ENCODE assay signal across 23 cellular contexts in genomic region chr2:228535396-228535795, GRCh38.
DNase-seq lines count a peak whose midpoint lies in the region; ATAC-seq, FAIRE-seq and TF ChIP-seq lines count a peak whose summit lies in the region.
"Had no signal": no experiment of that assay in that cellular context is flagged by ENCODE, and none has a peak within 500 bp of the region (broad histone marks: within the 10 kb centered on the region; RNA-seq: fewer than 3 reads in every experiment).

No MANE protein-coding gene starts in this region.

- H3K36me3 Mint-ChIP-seq in MCF 10A (ENCODE audit: insufficient read depth, unreplicated experiment) = no peaks in the 10 kb centered on the region
- no peaks in the 10 kb centered on the region for H3K36me3 Mint-ChIP-seq in T-helper 17 cell (ENCODE audit: low read depth)
- H3K36me3 Mint-ChIP-seq: activated naive CD4-positive, alpha-beta T cell treated with anti-CD3 and anti-CD28 coated beads, Interleukin-2, amount 50 U/mL, for 72 hours; stimulated activated effector memory CD8-positive, alpha-beta T cell treated with anti-CD3 and anti-CD28 coated beads, Interleukin-12 subunit alpha, Interleukin-12 subunit beta, amount 100 ng/mL, for 72 hours; T-cell had no signal

- intact Hi-C loops in MCF 10A (cut with micrococcal nuclease) (no loop called here), breast epithelium (cut with DNase I; ENCODE audit: low total_unique reads) (no loop called here), K562 (cut with micrococcal nuclease) (no loop called here), testis (cut with DNase I; ENCODE audit: low total_unique reads) (no loop called here), ascending aorta (cut with DNase I) (no loop called here)

- H3K36me3 ChIP-seq in breast epithelium = no peaks in the 10 kb centered on the region
- no peaks in the 10 kb centered on the region for H3K36me3 ChIP-seq in K562 (ENCODE audit: control insufficient read depth, insufficient read depth, low read length)
- no peaks in the 10 kb centered on the region for H3K36me3 ChIP-seq in testis (ENCODE audit: low read depth, missing control alignments)
- no peaks in the 10 kb centered on the region for H3K36me3 ChIP-seq in ascending aorta
- H3K36me3 ChIP-seq: gastrocnemius medialis, neutrophil had no signal

- no peaks in the 10 kb centered on the region for H3K27me3 ChIP-seq in breast epithelium
- H3K27me3 ChIP-seq in K562 (ENCODE audit: control insufficient read depth in 2 of 2, insufficient read depth in 2 of 2, low read length in 2 of 2) = no peaks in the 10 kb centered on the region
- no peaks in the 10 kb centered on the region for H3K27me3 ChIP-seq in testis
- no peaks in the 10 kb centered on the region for H3K27me3 ChIP-seq in ascending aorta
- H3K27me3 ChIP-seq: gastrocnemius medialis, neutrophil had no signal

- no peaks in the 10 kb centered on the region for H3K79me2 ChIP-seq in K562 (ENCODE audit: control insufficient read depth, insufficient read depth, low read length)

- no peak for TF ChIP-seq CTCF in MCF 10A (IDR thresholded peaks at IDR 0.05; ENCODE audit: unreplicated experiment)
- no peak for TF ChIP-seq CTCF in breast epithelium (IDR thresholded peaks at IDR 0.05)
- TF ChIP-seq CTCF in K562 (IDR thresholded peaks at IDR 0.05 in 2 of 3, conservative IDR thresholded peaks at IDR 0.05 in 1 of 3; ENCODE audit: insufficient read depth in 2 of 3, low read depth in 1 of 3, low read length in 3 of 3) = no peak
- no peak for TF ChIP-seq CTCF in testis (IDR thresholded peaks at IDR 0.05)
- TF ChIP-seq CTCF in ascending aorta (IDR thresholded peaks at IDR 0.05) = no peak

- no peak overlapping the region for H2AFZ ChIP-seq in K562 (ENCODE audit: low read depth, low read length)

- in situ Hi-C loops in K562 (cut with MboI) = no loop called here

- peaks cover 7% of the 10 kb centered on the region for H3K9me3 Mint-ChIP-seq in MCF 10A (ENCODE audit: unreplicated experiment)
- H3K9me3 Mint-ChIP-seq: activated naive CD4-positive, alpha-beta T cell treated with anti-CD3 and anti-CD28 coated beads, Interleukin-2, amount 50 U/mL, for 72 hours had no signal

- H3K4me2 ChIP-seq in K562 (ENCODE audit: insufficient read depth, low read length) = no peak overlapping the region

- H3K9ac ChIP-seq in K562 (ENCODE audit: insufficient read depth in 1 of 2, low read depth in 2 of 2, low read length in 2 of 2) = no peak overlapping the region

- TF ChIP-seq EP300 in K562 (IDR thresholded peaks at IDR 0.05; ENCODE audit: low read length) = no peak

- TF ChIP-seq POLR2A in breast epithelium (IDR thresholded peaks at IDR 0.05) = no peak
- TF ChIP-seq POLR2A in K562 (conservative IDR thresholded peaks at IDR 0.05) = no peak
- no peak for TF ChIP-seq POLR2A in testis (IDR thresholded peaks at IDR 0.05)

- no peaks in the 10 kb centered on the region for H3K9me1 ChIP-seq in K562 (ENCODE audit: control insufficient read depth, insufficient read depth, low read length)

- BruUV-seq in MCF 10A (replicated peaks; lab: Mats Ljungman, UMichigan) = no TSS peak
- no TSS peak for BruUV-seq in K562 (replicated peaks; lab: Mats Ljungman, UMichigan)

- H3K27ac Mint-ChIP-seq in MCF 10A (ENCODE audit: low read depth, unreplicated experiment) (no peak overlapping the region), T-helper 17 cell (no peak overlapping the region)
- H3K27ac Mint-ChIP-seq: activated naive CD4-positive, alpha-beta T cell treated with anti-CD3 and anti-CD28 coated beads, Interleukin-2, amount 50 U/mL, for 72 hours; CD4-positive, alpha-beta T cell; HFFc6; stimulated activated effector memory CD8-positive, alpha-beta T cell treated with anti-CD3 and anti-CD28 coated beads, Interleukin-12 subunit alpha, Interleukin-12 subunit beta, amount 100 ng/mL, for 72 hours; T-cell had no signal

- H3K4me1 ChIP-seq in breast epithelium (no peaks in the 10 kb centered on the region), K562 (replicated peaks in 1 of 2; ENCODE audit: control insufficient read depth in 2 of 2, insufficient read depth in 2 of 2, low read length in 2 of 2) (no peaks in the 10 kb centered on the region), testis (no peaks in the 10 kb centered on the region), ascending aorta (no peaks in the 10 kb centered on the region)
- H3K4me1 ChIP-seq: gastrocnemius medialis had no signal

- peaks cover 0 to 41% of the 10 kb centered on the region in 2 donors for H3K9me3 ChIP-seq in breast epithelium
- H3K9me3 ChIP-seq in K562 (replicated peaks; ENCODE audit: control insufficient read depth, insufficient read depth, low read depth, low read length) = no peaks in the 10 kb centered on the region
- no peaks in the 10 kb centered on the region for H3K9me3 ChIP-seq in testis
- no peaks in the 10 kb centered on the region for H3K9me3 ChIP-seq in T-helper 17 cell (ENCODE audit: control insufficient read depth, low read length, poor library complexity, severe bottlenecking)
- H3K9me3 ChIP-seq in ascending aorta = no peaks in the 10 kb centered on the region
- H3K9me3 ChIP-seq: neutrophil had no signal

- DNase-seq in MCF 10A (ENCODE audit: unreplicated experiment) (peak; percentile 38), breast epithelium (ENCODE audit: low spot score in 2 of 2) (no peak), NAMALWA (ENCODE audit: low spot score) (peak; percentile 13), K562 (ENCODE audit: extremely low read depth in 1 of 4, low spot score in 3 of 4) (no peak), KG1 (lab: John Stamatoyannopoulos, UW) (no peak), testis (no peak), T-helper 17 cell (no peak), ascending aorta (ENCODE audit: low spot score in 2 of 2) (no peak)
- DNase-seq: activated CD4-positive, alpha-beta T cell treated with anti-CD3 and anti-CD28 coated beads for 48 hours; aorta; CD4-positive, alpha-beta T cell; DMS153; gastrocnemius medialis; HFFc6; hypothalamus; NCI-H748 treated with DMSO at 0.1 percent for 48 hours; SIG-M5; stimulated activated CD4-positive, alpha-beta T cell treated with anti-CD3 and anti-CD28 coated beads, Interleukin-2, amount 100 ng/mL, for 24 hours; T-cell had no signal

- ATAC-seq in K562 (no peak), T-helper 17 cell (no peak)
- ATAC-seq: activated naive CD4-positive, alpha-beta T cell treated with anti-CD3 and anti-CD28 coated beads, Interleukin-2, amount 50 U/mL, for 72 hours; gastrocnemius medialis; stimulated activated effector memory CD8-positive, alpha-beta T cell treated with anti-CD3 and anti-CD28 coated beads, Interleukin-12 subunit alpha, Interleukin-12 subunit beta, amount 100 ng/mL, for 72 hours; T-cell had no signal

- FAIRE-seq in K562 (lab: Jason Lieb, UNC) = no peak
- FAIRE-seq: urothelium cell line had no signal

- no peak for TF ChIP-seq RAD21 in K562 (CRISPR knock-in tag; conservative IDR thresholded peaks at IDR 0.05 in 1 of 2, IDR thresholded peaks at IDR 0.05 in 1 of 2)

- H3K27ac ChIP-seq in breast epithelium = no peak overlapping the region
- H3K27ac ChIP-seq in K562 (ENCODE audit: extremely low read depth, low read depth, low read length) = no peak overlapping the region
- no peak overlapping the region for H3K27ac ChIP-seq in testis
- H3K27ac ChIP-seq in ascending aorta = no peak overlapping the region
- H3K27ac ChIP-seq: gastrocnemius medialis, neutrophil had no signal

- H3K27me3 Mint-ChIP-seq in MCF 10A (ENCODE audit: insufficient read depth, unreplicated experiment) = no peaks in the 10 kb centered on the region
- no peaks in the 10 kb centered on the region for H3K27me3 Mint-ChIP-seq in T-helper 17 cell
- H3K27me3 Mint-ChIP-seq: CD4-positive, alpha-beta T cell; T-cell had no signal

- H3K4me3 ChIP-seq in breast epithelium (no peak overlapping the region), K562 (no peak overlapping the region), testis (no peak overlapping the region), ascending aorta (no peak overlapping the region)
- H3K4me3 ChIP-seq: gastrocnemius medialis had no signal

- H4K20me1 ChIP-seq in K562 (replicated peaks; ENCODE audit: control insufficient read depth, insufficient read depth, low read length) = no peaks in the 10 kb centered on the region

- H3K4me1 Mint-ChIP-seq in MCF 10A (ENCODE audit: insufficient read depth, unreplicated experiment) (no peaks in the 10 kb centered on the region), T-helper 17 cell (no peaks in the 10 kb centered on the region)
- H3K4me1 Mint-ChIP-seq: stimulated activated effector memory CD8-positive, alpha-beta T cell treated with anti-CD3 and anti-CD28 coated beads, Interleukin-12 subunit alpha, Interleukin-12 subunit beta, amount 100 ng/mL, for 72 hours; T-cell had no signal

- H3K4me3 Mint-ChIP-seq in MCF 10A (ENCODE audit: unreplicated experiment) = no peak overlapping the region
- H3K4me3 Mint-ChIP-seq in T-helper 17 cell = no peak overlapping the region
- H3K4me3 Mint-ChIP-seq: CD4-positive, alpha-beta T cell; HFFc6; stimulated activated effector memory CD8-positive, alpha-beta T cell treated with anti-CD3 and anti-CD28 coated beads, Interleukin-12 subunit alpha, Interleukin-12 subunit beta, amount 100 ng/mL, for 72 hours; T-cell had no signal

- CTCF ChIA-PET in MCF 10A (lab: Yijun Ruan, JAX) (interaction anchor here (0.6 kb wide), 1 partner anchor 974 kb away, joined by 3 read pairs; no protein-coding TSS in a partner anchor), K562 (lab: Yijun Ruan, JAX; ENCODE audit: low intra/inter-chr PET ratio) (no interaction called here)

- POLR2A ChIA-PET in MCF 10A (lab: Yijun Ruan, JAX) = no interaction called here
- POLR2A ChIA-PET in K562 (lab: Yijun Ruan, JAX) = no interaction called here

TF ChIP-seq in K562, 482 proteins besides CTCF, POLR2A, EP300 and RAD21 (continues in another document):
- peak; percentile 29 for TF ChIP-seq ZFP36 (IDR thresholded peaks at IDR 0.05; ENCODE audit: low read depth, low read length, partially characterized antibody)

Comparison
In these comparisons a context has a peak if more than half of its experiments do, and no peak if none do; other contexts are left out.
1. DNase-seq: peak in MCF 10A (single experiment) and NAMALWA (single experiment); none in breast epithelium (0 of 2), K562 (0 of 4), KG1 (single experiment), testis (single experiment), T-helper 17 cell (0 of 3) and ascending aorta (0 of 2).